2 cellular contexts compared by ENCODE assay signal in the genomic region with DNA sequence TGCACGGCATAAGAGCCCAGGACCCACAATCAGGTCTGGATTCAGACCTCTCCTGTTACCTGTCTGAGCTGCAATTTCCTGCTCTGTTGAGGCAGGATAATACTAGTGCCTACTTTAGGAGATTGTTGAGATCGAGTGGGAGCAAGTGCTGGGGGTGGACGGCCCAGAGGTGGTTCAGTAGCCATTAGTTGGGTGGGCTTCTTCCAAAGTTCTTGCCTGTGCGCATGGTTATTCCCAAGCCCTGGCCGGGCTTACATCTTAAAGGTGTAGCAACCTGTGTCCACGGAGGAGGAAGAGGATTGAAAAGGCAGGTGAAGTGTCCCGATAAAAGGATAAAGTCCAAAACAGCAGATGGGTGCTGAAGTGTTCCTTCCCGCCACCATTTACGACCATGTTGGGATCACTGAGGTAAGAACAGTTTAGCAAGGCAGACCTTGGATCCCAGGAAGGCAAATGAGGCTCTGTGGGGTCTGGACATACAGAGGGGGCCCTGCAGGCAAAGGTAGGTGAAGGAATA.
TF ChIP-seq lines count a peak whose summit lies in the region.

No MANE protein-coding gene starts in this region.

TF ChIP-seq in GM23338, 12 proteins besides CTCF, POLR2A, EP300 and RAD21:
- TF ChIP-seq STAT1 (IDR thresholded peaks at IDR 0.05; ENCODE audit: unreplicated experiment) (no peak), EZH2 (IDR thresholded peaks at IDR 0.05; ENCODE audit: low read depth, unreplicated experiment) (no peak), ZNF114 (CRISPR knock-in tag; IDR thresholded peaks at IDR 0.05) (no peak), ZNF331 (CRISPR knock-in tag; IDR thresholded peaks at IDR 0.05; ENCODE audit: low read depth) (no peak), EZH2phosphoT487 (IDR thresholded peaks at IDR 0.05; ENCODE audit: unreplicated experiment) (no peak)
- TF ChIP-seq, protein P1, sequence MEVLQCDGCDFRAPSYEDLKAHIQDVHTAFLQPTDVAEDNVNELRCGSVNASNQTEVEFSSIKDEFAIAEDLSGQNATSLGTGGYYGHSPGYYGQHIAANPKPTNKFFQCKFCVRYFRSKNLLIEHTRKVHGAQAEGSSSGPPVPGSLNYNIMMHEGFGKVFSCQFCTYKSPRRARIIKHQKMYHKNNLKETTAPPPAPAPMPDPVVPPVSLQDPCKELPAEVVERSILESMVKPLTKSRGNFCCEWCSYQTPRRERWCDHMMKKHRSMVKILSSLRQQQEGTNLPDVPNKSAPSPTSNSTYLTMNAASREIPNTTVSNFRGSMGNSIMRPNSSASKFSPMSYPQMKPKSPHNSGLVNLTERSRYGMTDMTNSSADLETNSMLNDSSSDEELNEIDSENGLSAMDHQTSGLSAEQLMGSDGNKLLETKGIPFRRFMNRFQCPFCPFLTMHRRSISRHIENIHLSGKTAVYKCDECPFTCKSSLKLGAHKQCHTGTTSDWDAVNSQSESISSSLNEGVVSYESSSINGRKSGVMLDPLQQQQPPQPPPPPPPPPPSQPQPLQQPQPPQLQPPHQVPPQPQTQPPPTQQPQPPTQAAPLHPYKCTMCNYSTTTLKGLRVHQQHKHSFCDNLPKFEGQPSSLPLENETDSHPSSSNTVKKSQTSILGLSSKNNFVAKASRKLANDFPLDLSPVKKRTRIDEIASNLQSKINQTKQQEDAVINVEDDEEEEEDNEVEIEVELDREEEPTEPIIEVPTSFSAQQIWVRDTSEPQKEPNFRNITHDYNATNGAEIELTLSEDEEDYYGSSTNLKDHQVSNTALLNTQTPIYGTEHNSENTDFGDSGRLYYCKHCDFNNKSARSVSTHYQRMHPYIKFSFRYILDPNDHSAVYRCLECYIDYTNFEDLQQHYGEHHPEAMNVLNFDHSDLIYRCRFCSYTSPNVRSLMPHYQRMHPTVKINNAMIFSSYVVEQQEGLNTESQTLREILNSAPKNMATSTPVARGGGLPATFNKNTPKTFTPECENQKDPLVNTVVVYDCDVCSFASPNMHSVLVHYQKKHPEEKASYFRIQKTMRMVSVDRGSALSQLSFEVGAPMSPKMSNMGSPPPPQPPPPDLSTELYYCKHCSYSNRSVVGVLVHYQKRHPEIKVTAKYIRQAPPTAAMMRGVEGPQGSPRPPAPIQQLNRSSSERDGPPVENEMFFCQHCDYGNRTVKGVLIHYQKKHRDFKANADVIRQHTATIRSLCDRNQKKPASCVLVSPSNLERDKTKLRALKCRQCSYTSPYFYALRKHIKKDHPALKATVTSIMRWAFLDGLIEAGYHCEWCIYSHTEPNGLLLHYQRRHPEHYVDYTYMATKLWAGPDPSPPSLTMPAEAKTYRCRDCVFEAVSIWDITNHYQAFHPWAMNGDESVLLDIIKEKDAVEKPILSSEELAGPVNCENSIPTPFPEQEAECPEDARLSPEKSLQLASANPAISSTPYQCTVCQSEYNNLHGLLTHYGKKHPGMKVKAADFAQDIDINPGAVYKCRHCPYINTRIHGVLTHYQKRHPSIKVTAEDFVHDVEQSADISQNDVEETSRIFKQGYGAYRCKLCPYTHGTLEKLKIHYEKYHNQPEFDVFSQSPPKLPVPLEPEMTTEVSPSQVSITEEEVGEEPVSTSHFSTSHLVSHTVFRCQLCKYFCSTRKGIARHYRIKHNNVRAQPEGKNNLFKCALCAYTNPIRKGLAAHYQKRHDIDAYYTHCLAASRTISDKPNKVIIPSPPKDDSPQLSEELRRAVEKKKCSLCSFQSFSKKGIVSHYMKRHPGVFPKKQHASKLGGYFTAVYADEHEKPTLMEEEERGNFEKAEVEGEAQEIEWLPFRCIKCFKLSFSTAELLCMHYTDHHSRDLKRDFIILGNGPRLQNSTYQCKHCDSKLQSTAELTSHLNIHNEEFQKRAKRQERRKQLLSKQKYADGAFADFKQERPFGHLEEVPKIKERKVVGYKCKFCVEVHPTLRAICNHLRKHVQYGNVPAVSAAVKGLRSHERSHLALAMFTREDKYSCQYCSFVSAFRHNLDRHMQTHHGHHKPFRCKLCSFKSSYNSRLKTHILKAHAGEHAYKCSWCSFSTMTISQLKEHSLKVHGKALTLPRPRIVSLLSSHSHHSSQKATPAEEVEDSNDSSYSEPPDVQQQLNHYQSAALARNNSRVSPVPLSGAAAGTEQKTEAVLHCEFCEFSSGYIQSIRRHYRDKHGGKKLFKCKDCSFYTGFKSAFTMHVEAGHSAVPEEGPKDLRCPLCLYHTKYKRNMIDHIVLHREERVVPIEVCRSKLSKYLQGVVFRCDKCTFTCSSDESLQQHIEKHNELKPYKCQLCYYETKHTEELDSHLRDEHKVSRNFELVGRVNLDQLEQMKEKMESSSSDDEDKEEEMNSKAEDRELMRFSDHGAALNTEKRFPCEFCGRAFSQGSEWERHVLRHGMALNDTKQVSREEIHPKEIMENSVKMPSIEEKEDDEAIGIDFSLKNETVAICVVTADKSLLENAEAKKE (CRISPR knock-in tag; IDR thresholded peaks at IDR 0.05): no peak
- TF ChIP-seq, protein P2, sequence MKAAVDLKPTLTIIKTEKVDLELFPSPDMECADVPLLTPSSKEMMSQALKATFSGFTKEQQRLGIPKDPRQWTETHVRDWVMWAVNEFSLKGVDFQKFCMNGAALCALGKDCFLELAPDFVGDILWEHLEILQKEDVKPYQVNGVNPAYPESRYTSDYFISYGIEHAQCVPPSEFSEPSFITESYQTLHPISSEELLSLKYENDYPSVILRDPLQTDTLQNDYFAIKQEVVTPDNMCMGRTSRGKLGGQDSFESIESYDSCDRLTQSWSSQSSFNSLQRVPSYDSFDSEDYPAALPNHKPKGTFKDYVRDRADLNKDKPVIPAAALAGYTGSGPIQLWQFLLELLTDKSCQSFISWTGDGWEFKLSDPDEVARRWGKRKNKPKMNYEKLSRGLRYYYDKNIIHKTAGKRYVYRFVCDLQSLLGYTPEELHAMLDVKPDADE (IDR thresholded peaks at IDR 0.05): no peak

TF ChIP-seq in H1, 55 proteins besides CTCF, POLR2A, EP300 and RAD21:
- no peak for TF ChIP-seq SP2 (IDR thresholded peaks at IDR 0.05; ENCODE audit: low read length)
- no peak for TF ChIP-seq RXRA (IDR thresholded peaks at IDR 0.05; ENCODE audit: insufficient read depth, low read depth, low read length)
- no peak for TF ChIP-seq KDM5A (IDR thresholded peaks at IDR 0.05; ENCODE audit: low read length)
